ENCODE assay signal across 1 cellular context in the genomic region with DNA sequence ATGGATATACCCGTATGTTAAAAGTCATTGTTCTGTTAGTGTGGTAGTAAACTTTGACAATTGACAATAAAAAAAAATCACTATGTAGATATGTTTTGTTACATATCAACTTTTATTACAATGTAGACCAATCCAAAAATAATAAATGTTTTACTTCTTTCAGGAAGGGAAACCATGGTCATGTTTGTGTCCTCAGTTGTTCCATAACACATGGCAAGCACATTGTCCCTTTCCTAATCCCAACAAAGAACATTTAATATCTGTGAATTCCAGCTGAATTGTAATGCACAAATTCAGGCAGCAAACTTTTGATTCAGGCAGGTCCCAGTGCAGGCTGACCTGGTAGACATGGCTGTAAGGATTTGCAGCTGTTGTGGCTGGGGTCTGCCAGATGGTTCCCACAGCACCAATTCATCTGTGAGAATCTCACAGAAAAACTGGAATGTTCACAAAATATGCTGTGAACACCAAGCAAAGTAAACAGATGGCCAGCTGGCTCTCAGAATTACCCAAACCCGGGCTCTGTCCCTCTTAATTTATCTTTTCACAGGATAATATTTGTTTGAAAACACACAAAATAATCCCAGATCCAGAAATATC.
TF ChIP-seq lines count a peak whose summit lies in the region.

No MANE protein-coding gene starts in this region.

TF ChIP-seq in HepG2, 621 proteins besides CTCF, POLR2A, EP300 and RAD21:
- TF ChIP-seq, protein P1, sequence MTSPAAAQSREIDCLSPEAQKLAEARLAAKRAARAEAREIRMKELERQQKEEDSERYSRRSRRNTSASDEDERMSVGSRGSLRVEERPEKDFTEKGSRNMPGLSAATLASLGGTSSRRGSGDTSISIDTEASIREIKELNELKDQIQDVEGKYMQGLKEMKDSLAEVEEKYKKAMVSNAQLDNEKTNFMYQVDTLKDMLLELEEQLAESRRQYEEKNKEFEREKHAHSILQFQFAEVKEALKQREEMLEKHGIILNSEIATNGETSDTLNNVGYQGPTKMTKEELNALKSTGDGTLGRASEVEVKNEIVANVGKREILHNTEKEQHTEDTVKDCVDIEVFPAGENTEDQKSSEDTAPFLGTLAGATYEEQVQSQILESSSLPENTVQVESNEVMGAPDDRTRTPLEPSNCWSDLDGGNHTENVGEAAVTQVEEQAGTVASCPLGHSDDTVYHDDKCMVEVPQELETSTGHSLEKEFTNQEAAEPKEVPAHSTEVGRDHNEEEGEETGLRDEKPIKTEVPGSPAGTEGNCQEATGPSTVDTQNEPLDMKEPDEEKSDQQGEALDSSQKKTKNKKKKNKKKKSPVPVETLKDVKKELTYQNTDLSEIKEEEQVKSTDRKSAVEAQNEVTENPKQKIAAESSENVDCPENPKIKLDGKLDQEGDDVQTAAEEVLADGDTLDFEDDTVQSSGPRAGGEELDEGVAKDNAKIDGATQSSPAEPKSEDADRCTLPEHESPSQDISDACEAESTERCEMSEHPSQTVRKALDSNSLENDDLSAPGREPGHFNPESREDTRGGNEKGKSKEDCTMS (CRISPR knock-in tag; conservative IDR thresholded peaks at IDR 0.05) = no peak
- TF ChIP-seq ZNF160 (CRISPR knock-in tag; IDR thresholded peaks at IDR 0.05) (no peak), PAWR (CRISPR knock-in tag; IDR thresholded peaks at IDR 0.05; ENCODE audit: borderline replicate concordance) (no peak), ZFYVE20 (CRISPR knock-in tag; IDR thresholded peaks at IDR 0.05; ENCODE audit: borderline replicate concordance, low read depth) (no peak), ASH2L (IDR thresholded peaks at IDR 0.05; ENCODE audit: insufficient read length, low read depth, low read length) (no peak)
- TF ChIP-seq, protein P2, sequence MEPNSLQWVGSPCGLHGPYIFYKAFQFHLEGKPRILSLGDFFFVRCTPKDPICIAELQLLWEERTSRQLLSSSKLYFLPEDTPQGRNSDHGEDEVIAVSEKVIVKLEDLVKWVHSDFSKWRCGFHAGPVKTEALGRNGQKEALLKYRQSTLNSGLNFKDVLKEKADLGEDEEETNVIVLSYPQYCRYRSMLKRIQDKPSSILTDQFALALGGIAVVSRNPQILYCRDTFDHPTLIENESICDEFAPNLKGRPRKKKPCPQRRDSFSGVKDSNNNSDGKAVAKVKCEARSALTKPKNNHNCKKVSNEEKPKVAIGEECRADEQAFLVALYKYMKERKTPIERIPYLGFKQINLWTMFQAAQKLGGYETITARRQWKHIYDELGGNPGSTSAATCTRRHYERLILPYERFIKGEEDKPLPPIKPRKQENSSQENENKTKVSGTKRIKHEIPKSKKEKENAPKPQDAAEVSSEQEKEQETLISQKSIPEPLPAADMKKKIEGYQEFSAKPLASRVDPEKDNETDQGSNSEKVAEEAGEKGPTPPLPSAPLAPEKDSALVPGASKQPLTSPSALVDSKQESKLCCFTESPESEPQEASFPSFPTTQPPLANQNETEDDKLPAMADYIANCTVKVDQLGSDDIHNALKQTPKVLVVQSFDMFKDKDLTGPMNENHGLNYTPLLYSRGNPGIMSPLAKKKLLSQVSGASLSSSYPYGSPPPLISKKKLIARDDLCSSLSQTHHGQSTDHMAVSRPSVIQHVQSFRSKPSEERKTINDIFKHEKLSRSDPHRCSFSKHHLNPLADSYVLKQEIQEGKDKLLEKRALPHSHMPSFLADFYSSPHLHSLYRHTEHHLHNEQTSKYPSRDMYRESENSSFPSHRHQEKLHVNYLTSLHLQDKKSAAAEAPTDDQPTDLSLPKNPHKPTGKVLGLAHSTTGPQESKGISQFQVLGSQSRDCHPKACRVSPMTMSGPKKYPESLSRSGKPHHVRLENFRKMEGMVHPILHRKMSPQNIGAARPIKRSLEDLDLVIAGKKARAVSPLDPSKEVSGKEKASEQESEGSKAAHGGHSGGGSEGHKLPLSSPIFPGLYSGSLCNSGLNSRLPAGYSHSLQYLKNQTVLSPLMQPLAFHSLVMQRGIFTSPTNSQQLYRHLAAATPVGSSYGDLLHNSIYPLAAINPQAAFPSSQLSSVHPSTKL (CRISPR knock-in tag; IDR thresholded peaks at IDR 0.05) = no peak
